In the genomic region with DNA sequence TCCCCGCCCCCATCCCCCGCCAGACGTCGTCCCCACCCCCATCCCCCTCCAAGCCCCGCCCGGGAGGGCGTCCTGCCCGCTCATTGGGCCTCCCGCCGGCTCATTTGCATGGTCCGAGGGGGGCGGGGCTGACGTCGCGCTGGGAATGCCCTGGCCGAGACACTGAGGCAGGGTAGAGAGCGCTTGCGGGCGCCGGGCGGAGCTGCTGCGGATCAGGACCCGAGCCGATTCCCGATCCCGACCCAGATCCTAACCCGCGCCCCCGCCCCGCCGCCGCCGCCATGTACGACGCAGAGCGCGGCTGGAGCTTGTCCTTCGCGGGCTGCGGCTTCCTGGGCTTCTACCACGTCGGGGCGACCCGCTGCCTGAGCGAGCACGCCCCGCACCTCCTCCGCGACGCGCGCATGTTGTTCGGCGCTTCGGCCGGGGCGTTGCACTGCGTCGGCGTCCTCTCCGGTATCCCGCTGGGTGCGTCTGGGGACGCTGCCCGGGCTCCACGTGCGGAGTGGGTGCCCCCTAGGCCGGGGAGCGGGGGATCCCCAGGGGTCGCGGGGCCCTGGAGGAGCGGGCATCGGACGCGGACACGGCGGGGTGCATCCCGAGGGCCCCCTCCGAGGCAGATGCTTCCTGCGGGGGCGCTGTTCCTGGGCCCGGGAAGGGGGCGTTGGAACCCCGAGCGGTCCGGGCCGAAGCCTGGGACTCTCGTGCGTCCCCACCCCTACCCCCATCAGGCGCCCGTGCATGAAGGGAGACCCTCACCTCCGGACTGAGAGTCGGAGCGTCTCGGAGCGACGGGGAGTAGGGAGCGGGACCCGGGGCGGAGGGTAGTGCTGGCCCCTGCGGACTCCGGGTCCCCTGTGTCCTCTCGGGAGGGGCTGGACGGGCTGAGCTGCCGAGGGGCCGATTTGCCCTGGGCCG, we compare ENCODE assay signal across 1 cellular context.
TF ChIP-seq lines count a peak whose summit lies in the region.

A gene with protein sequence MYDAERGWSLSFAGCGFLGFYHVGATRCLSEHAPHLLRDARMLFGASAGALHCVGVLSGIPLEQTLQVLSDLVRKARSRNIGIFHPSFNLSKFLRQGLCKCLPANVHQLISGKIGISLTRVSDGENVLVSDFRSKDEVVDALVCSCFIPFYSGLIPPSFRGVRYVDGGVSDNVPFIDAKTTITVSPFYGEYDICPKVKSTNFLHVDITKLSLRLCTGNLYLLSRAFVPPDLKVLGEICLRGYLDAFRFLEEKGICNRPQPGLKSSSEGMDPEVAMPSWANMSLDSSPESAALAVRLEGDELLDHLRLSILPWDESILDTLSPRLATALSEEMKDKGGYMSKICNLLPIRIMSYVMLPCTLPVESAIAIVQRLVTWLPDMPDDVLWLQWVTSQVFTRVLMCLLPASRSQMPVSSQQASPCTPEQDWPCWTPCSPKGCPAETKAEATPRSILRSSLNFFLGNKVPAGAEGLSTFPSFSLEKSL (plus strand): TSS at position 175 of the 918 bp plus-strand sequence. CDS start 107 bp downstream, at position 282.

TF ChIP-seq in GM12878, 131 proteins besides CTCF, POLR2A, EP300 and RAD21 (continued from another document):
- TF ChIP-seq, protein P1, sequence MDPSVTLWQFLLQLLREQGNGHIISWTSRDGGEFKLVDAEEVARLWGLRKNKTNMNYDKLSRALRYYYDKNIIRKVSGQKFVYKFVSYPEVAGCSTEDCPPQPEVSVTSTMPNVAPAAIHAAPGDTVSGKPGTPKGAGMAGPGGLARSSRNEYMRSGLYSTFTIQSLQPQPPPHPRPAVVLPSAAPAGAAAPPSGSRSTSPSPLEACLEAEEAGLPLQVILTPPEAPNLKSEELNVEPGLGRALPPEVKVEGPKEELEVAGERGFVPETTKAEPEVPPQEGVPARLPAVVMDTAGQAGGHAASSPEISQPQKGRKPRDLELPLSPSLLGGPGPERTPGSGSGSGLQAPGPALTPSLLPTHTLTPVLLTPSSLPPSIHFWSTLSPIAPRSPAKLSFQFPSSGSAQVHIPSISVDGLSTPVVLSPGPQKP (IDR thresholded peaks at IDR 0.05; ENCODE audit: low read depth, low read length): no peak
- TF ChIP-seq IKZF1 (conservative IDR thresholded peaks at IDR 0.05): peak; percentile 37; the same call in 1 of the 2 replicates
- no peak for TF ChIP-seq ZNF274 (IDR thresholded peaks at IDR 0.05; ENCODE audit: insufficient read depth, insufficient read length)
- TF ChIP-seq CREB1 (IDR thresholded peaks at IDR 0.05; ENCODE audit: low read depth): no peak
- no peak for TF ChIP-seq ZBED1 (IDR thresholded peaks at IDR 0.05; ENCODE audit: borderline replicate concordance)
- TF ChIP-seq, protein P2, sequence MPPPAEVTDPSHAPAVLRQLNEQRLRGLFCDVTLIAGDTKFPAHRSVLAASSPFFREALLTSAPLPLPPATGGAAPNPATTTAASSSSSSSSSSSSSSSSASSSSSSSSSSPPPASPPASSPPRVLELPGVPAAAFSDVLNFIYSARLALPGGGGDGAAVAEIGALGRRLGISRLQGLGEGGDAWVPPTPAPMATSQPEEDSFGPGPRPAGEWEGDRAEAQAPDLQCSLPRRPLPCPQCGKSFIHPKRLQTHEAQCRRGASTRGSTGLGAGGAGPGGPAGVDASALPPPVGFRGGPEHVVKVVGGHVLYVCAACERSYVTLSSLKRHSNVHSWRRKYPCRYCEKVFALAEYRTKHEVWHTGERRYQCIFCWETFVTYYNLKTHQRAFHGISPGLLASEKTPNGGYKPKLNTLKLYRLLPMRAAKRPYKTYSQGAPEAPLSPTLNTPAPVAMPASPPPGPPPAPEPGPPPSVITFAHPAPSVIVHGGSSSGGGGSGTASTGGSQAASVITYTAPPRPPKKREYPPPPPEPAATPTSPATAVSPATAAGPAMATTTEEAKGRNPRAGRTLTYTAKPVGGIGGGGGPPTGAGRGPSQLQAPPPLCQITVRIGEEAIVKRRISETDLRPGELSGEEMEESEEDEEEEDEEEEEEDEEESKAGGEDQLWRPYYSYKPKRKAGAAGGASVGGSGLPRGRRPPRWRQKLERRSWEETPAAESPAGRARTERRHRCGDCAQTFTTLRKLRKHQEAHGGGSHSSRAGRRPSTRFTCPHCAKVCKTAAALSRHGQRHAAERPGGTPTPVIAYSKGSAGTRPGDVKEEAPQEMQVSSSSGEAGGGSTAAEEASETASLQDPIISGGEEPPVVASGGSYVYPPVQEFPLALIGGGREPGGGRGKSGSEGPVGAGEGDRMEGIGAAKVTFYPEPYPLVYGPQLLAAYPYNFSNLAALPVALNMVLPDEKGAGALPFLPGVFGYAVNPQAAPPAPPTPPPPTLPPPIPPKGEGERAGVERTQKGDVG (CRISPR knock-in tag; IDR thresholded peaks at IDR 0.05): no peak
- TF ChIP-seq JUND (IDR thresholded peaks at IDR 0.05; ENCODE audit: low read depth, low read length): no peak
- TF ChIP-seq, protein P3, sequence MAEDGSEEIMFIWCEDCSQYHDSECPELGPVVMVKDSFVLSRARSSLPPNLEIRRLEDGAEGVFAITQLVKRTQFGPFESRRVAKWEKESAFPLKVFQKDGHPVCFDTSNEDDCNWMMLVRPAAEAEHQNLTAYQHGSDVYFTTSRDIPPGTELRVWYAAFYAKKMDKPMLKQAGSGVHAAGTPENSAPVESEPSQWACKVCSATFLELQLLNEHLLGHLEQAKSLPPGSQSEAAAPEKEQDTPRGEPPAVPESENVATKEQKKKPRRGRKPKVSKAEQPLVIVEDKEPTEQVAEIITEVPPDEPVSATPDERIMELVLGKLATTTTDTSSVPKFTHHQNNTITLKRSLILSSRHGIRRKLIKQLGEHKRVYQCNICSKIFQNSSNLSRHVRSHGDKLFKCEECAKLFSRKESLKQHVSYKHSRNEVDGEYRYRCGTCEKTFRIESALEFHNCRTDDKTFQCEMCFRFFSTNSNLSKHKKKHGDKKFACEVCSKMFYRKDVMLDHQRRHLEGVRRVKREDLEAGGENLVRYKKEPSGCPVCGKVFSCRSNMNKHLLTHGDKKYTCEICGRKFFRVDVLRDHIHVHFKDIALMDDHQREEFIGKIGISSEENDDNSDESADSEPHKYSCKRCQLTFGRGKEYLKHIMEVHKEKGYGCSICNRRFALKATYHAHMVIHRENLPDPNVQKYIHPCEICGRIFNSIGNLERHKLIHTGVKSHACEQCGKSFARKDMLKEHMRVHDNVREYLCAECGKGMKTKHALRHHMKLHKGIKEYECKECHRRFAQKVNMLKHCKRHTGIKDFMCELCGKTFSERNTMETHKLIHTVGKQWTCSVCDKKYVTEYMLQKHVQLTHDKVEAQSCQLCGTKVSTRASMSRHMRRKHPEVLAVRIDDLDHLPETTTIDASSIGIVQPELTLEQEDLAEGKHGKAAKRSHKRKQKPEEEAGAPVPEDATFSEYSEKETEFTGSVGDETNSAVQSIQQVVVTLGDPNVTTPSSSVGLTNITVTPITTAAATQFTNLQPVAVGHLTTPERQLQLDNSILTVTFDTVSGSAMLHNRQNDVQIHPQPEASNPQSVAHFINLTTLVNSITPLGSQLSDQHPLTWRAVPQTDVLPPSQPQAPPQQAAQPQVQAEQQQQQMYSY (CRISPR knock-in tag; IDR thresholded peaks at IDR 0.05): no peak
- no peak for TF ChIP-seq RCOR1 (conservative IDR thresholded peaks at IDR 0.05; ENCODE audit: low read depth, low read length)
- TF ChIP-seq, protein P4, sequence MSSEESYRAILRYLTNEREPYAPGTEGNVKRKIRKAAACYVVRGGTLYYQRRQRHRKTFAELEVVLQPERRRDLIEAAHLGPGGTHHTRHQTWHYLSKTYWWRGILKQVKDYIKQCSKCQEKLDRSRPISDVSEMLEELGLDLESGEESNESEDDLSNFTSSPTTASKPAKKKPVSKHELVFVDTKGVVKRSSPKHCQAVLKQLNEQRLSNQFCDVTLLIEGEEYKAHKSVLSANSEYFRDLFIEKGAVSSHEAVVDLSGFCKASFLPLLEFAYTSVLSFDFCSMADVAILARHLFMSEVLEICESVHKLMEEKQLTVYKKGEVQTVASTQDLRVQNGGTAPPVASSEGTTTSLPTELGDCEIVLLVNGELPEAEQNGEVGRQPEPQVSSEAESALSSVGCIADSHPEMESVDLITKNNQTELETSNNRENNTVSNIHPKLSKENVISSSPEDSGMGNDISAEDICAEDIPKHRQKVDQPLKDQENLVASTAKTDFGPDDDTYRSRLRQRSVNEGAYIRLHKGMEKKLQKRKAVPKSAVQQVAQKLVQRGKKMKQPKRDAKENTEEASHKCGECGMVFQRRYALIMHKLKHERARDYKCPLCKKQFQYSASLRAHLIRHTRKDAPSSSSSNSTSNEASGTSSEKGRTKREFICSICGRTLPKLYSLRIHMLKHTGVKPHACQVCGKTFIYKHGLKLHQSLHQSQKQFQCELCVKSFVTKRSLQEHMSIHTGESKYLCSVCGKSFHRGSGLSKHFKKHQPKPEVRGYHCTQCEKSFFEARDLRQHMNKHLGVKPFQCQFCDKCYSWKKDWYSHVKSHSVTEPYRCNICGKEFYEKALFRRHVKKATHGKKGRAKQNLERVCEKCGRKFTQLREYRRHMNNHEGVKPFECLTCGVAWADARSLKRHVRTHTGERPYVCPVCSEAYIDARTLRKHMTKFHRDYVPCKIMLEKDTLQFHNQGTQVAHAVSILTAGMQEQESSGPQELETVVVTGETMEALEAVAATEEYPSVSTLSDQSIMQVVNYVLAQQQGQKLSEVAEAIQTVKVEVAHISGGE (CRISPR knock-in tag; IDR thresholded peaks at IDR 0.05): no peak
- peak; percentile 28; the same call in 1 of the 3 replicates for TF ChIP-seq POU2F2 (IDR thresholded peaks at IDR 0.05; ENCODE audit: borderline replicate concordance, low read depth, low read length)
